Comparison of ENCODE assay signal across 8 cellular contexts in the genomic region with DNA sequence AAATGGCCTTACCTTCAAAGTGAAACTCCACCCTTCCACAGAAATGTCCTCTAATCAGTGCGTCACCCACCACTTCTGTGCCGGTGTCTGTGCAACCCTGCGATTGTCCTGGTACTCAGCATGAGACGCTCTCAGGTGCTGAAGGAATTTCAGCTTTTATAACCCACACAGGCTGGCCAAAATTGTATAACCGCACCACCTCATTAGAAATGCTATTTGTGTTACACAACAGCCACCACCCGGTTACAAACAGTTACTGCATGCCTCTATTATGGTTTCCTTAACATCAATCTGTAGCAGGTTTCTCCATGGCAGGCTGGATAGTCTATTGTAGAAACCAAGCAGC. TPM values are rescaled to one million over a fixed set of nuclear protein-coding genes. Genes with fewer than 3 reads are reported as not detected.
DNase-seq lines count a peak whose midpoint lies in the region; ATAC-seq and TF ChIP-seq lines count a peak whose summit lies in the region.

No MANE protein-coding gene starts in this region.

- WGBS in lung, 2 donors: 46 to 51% methylated on average over 6 of the region's 6 CpGs

- DNase-seq in activated CD4-positive, alpha-beta T cell treated with anti-CD3 and anti-CD28 coated beads for 48 hours: peak; percentile 39
- no peak for DNase-seq in activated CD4-positive, alpha-beta T cell treated with anti-CD3 and anti-CD28 coated beads for 1 hour
- DNase-seq in RWPE2 (ENCODE audit: low spot score): no peak
- DNase-seq in colonic mucosa: peak; percentile 33
- peak; percentile 39 for DNase-seq in lung (ENCODE audit: low spot score)
- no peak for DNase-seq in NCI-H2029 (lab: John Stamatoyannopoulos, UW)
- DNase-seq in retina: no peak

- H3K36me3 ChIP-seq in RWPE2 (ENCODE audit: low read depth): peaks cover 5% of the 10 kb centered on the region; the same call in 1 of the 2 replicates
- no peaks in the 10 kb centered on the region for H3K36me3 ChIP-seq in colonic mucosa
- peaks cover 0 to 2% of the 10 kb centered on the region in 2 donors for H3K36me3 ChIP-seq in lung (ENCODE audit: control insufficient read depth in 2 of 2, insufficient read depth in 2 of 2, low read length in 2 of 2)

- ATAC-seq in HG02678 (IDR thresholded peaks at IDR 0.05; ENCODE audit: unreplicated experiment) (peak; percentile 71), RWPE2 (ENCODE audit: low read depth) (peak; percentile 25; the same call in 1 of the 3 replicates), lung (ENCODE audit: insufficient read depth, low FRiP score) (peak; percentile 75)

- H3K9ac ChIP-seq in colonic mucosa (ENCODE audit: low read depth in 2 of 2, low read length in 2 of 2): no peak overlapping the region

- H3K4me1 ChIP-seq in RWPE2 (ENCODE audit: insufficient read depth, poor library complexity, severe bottlenecking): peaks cover 9% of the 10 kb centered on the region
- H3K4me1 ChIP-seq in colonic mucosa: no peaks in the 10 kb centered on the region
- H3K4me1 ChIP-seq in lung (ENCODE audit: control insufficient read depth in 2 of 2, insufficient read depth in 2 of 2, low read length in 2 of 2): peaks cover 0 to 11% of the 10 kb centered on the region in 2 donors

- H3K27ac ChIP-seq in RWPE2 (ENCODE audit: poor library complexity, severe bottlenecking) (no peak overlapping the region), colonic mucosa (no peak overlapping the region), lung (ENCODE audit: low read depth in 1 of 2, low read length in 1 of 2) (no peak overlapping the region)

- H3K27me3 ChIP-seq in RWPE2 (ENCODE audit: insufficient read depth, poor library complexity, severe bottlenecking) (no peaks in the 10 kb centered on the region), colonic mucosa (no peaks in the 10 kb centered on the region), lung (ENCODE audit: control insufficient read depth, insufficient read depth) (no peaks in the 10 kb centered on the region)

- H3K4me3 ChIP-seq in RWPE2 (ENCODE audit: severe bottlenecking) (no peak overlapping the region), colonic mucosa (no peak overlapping the region), lung (no peak overlapping the region)

- peaks cover 3% of the 10 kb centered on the region for H3K9me3 ChIP-seq in RWPE2 (ENCODE audit: severe bottlenecking)
- H3K9me3 ChIP-seq in colonic mucosa: no peaks in the 10 kb centered on the region
- no peaks in the 10 kb centered on the region for H3K9me3 ChIP-seq in lung (ENCODE audit: control insufficient read depth in 2 of 2, insufficient read depth in 1 of 2, low read length in 1 of 2)

- TF ChIP-seq CTCF in RWPE2 (IDR thresholded peaks at IDR 0.05; ENCODE audit: poor library complexity, severe bottlenecking) (peak; percentile 70), colonic mucosa (IDR thresholded peaks at IDR 0.05) (peak; percentile 63), lung (IDR thresholded peaks at IDR 0.05; ENCODE audit: control extremely low read depth, extremely low read depth) (peak; percentile 55)

- intact Hi-C loops in colonic mucosa (cut with DNase I): no loop called here

RNA-seq across cellular contexts. Expression of a gene that starts 51.5 kb away (rescaled TPM):
- 1 to 10 TPM; 4.6 to 5.1 TPM for total RNA-seq in colonic mucosa
- total RNA-seq in lung: 10 to 100 TPM; 18.9 to 23.5 TPM
- 1 to 10 TPM; 6.0 to 9.7 TPM for polyA plus RNA-seq in lung

Comparison
In these comparisons a context has a peak if more than half of its experiments do, and no peak if none do; other contexts are left out.
1. DNase-seq: peak in activated CD4-positive, alpha-beta T cell treated with anti-CD3 and anti-CD28 coated beads for 48 hours (single experiment), colonic mucosa (single experiment) and lung (single experiment); none in activated CD4-positive, alpha-beta T cell treated with anti-CD3 and anti-CD28 coated beads for 1 hour (single experiment), RWPE2 (single experiment), NCI-H2029 (single experiment) and retina (single experiment).
2. ATAC-seq: peak in every context shown above with its lines; median percentile 75 in lung; 71 in HG02678; 25 in RWPE2.
3. Peak in every context shown above with its lines, with median percentiles within 50 percentile points of each other: CTCF ChIP-seq.